ENCODE assay signal across 14 cellular contexts in genomic region chrX:150696264-150696789, GRCh38. TPM values are rescaled to one million over a fixed set of nuclear protein-coding genes. Genes with fewer than 3 reads are reported as not detected.
DNase-seq lines count a peak whose midpoint lies in the region; ATAC-seq lines count a peak whose summit lies in the region.
"Had no signal": no experiment of that assay in that cellular context is flagged by ENCODE, and none has a peak within 500 bp of the region (broad histone marks: within the 10 kb centered on the region; RNA-seq: fewer than 3 reads in every experiment).

No MANE protein-coding gene starts in this region.

- POLR2A ChIA-PET in activated CD4-positive, alpha-beta T cell treated with anti-CD3 and anti-CD28 coated beads, Interleukin-2, amount 10 ng/mL, durations not matched to agents 7 days and 5 days (lab: Charles Lee): interaction anchor here (0.6 kb wide), 1 partner anchor 701 kb away, joined by 6 read pairs; no protein-coding TSS in a partner anchor

- H3K27me3 Mint-ChIP-seq in activated CD4-positive, alpha-beta T cell treated with anti-CD3 and anti-CD28 coated beads, Interleukin-2, amount 10 ng/mL, durations not matched to agents 7 days and 5 days: no peaks in the 10 kb centered on the region
- no peaks in the 10 kb centered on the region for H3K27me3 Mint-ChIP-seq in activated naive CD8-positive, alpha-beta T cell treated with anti-CD3 and anti-CD28 coated beads for 36 hours

- peaks cover 31% of the 10 kb centered on the region for H3K36me3 Mint-ChIP-seq in activated CD4-positive, alpha-beta T cell treated with anti-CD3 and anti-CD28 coated beads, Interleukin-2, amount 10 ng/mL, durations not matched to agents 7 days and 5 days (ENCODE audit: low read depth)
- H3K36me3 Mint-ChIP-seq in activated naive CD8-positive, alpha-beta T cell treated with anti-CD3 and anti-CD28 coated beads for 36 hours: peaks cover 19% of the 10 kb centered on the region
- H3K36me3 Mint-ChIP-seq in stimulated activated effector memory CD8-positive, alpha-beta T cell treated with anti-CD3 and anti-CD28 coated beads, Interleukin-12 subunit alpha, Interleukin-12 subunit beta, amount 100 ng/mL, for 72 hours: peaks cover 44% of the 10 kb centered on the region

- H3K9me3 Mint-ChIP-seq in activated CD4-positive, alpha-beta T cell treated with anti-CD3 and anti-CD28 coated beads, Interleukin-2, amount 10 ng/mL, durations not matched to agents 7 days and 5 days: no peaks in the 10 kb centered on the region
- no peaks in the 10 kb centered on the region for H3K9me3 Mint-ChIP-seq in activated naive CD8-positive, alpha-beta T cell treated with anti-CD3 and anti-CD28 coated beads for 36 hours
- H3K9me3 Mint-ChIP-seq in stimulated activated effector memory CD8-positive, alpha-beta T cell treated with anti-CD3 and anti-CD28 coated beads, Interleukin-12 subunit alpha, Interleukin-12 subunit beta, amount 100 ng/mL, for 72 hours: no peaks in the 10 kb centered on the region

- peaks cover 49% of the 10 kb centered on the region for H3K4me1 Mint-ChIP-seq in activated CD4-positive, alpha-beta T cell treated with anti-CD3 and anti-CD28 coated beads, Interleukin-2, amount 10 ng/mL, durations not matched to agents 7 days and 5 days
- H3K4me1 Mint-ChIP-seq in activated naive CD8-positive, alpha-beta T cell treated with anti-CD3 and anti-CD28 coated beads for 36 hours: peaks cover 45% of the 10 kb centered on the region
- peaks cover 38% of the 10 kb centered on the region for H3K4me1 Mint-ChIP-seq in stimulated activated effector memory CD8-positive, alpha-beta T cell treated with anti-CD3 and anti-CD28 coated beads, Interleukin-12 subunit alpha, Interleukin-12 subunit beta, amount 100 ng/mL, for 72 hours

- no peak for ATAC-seq in stimulated activated effector memory CD8-positive, alpha-beta T cell treated with anti-CD3 and anti-CD28 coated beads, Interleukin-12 subunit alpha, Interleukin-12 subunit beta, amount 100 ng/mL, for 72 hours
- ATAC-seq in HG02623 (IDR thresholded peaks at IDR 0.05; ENCODE audit: unreplicated experiment): no peak
- ATAC-seq: A549 had no signal

- peak overlapping the region; percentile 94 for H3K4me3 Mint-ChIP-seq in activated CD4-positive, alpha-beta T cell treated with anti-CD3 and anti-CD28 coated beads, Interleukin-2, amount 10 ng/mL, durations not matched to agents 7 days and 5 days
- H3K4me3 Mint-ChIP-seq in activated naive CD8-positive, alpha-beta T cell treated with anti-CD3 and anti-CD28 coated beads for 36 hours: peak overlapping the region; percentile 75
- peak overlapping the region; percentile 71 for H3K4me3 Mint-ChIP-seq in stimulated activated effector memory CD8-positive, alpha-beta T cell treated with anti-CD3 and anti-CD28 coated beads, Interleukin-12 subunit alpha, Interleukin-12 subunit beta, amount 100 ng/mL, for 72 hours

- CTCF ChIA-PET in activated CD4-positive, alpha-beta T cell treated with anti-CD3 and anti-CD28 coated beads, Interleukin-2, amount 10 ng/mL, durations not matched to agents 7 days and 5 days (lab: Charles Lee): no interaction called here

- H3K27ac Mint-ChIP-seq in activated CD4-positive, alpha-beta T cell treated with anti-CD3 and anti-CD28 coated beads, Interleukin-2, amount 10 ng/mL, durations not matched to agents 7 days and 5 days: peak overlapping the region; percentile 83
- H3K27ac Mint-ChIP-seq in activated naive CD8-positive, alpha-beta T cell treated with anti-CD3 and anti-CD28 coated beads for 36 hours: peak overlapping the region; percentile 96
- H3K27ac Mint-ChIP-seq in stimulated activated effector memory CD8-positive, alpha-beta T cell treated with anti-CD3 and anti-CD28 coated beads, Interleukin-12 subunit alpha, Interleukin-12 subunit beta, amount 100 ng/mL, for 72 hours: peak overlapping the region; percentile 91

- DNase-seq in activated CD4-positive, alpha-beta T cell treated with anti-CD3 and anti-CD28 coated beads, Interleukin-2, amount 10 ng/mL, durations not matched to agents 7 days and 5 days: no peak
- no peak for DNase-seq in activated CD4-positive, alpha-beta T cell treated with anti-CD3 and anti-CD28 coated beads, Interleukin-2, amount 50 U/mL, for 48 hours
- peak; percentile 48 for DNase-seq in NAMALWA (ENCODE audit: low spot score)
- no peak for DNase-seq in activated naive CD8-positive, alpha-beta T cell treated with anti-CD3 and anti-CD28 coated beads for 36 hours
- DNase-seq in stimulated activated effector memory CD8-positive, alpha-beta T cell treated with anti-CD3 and anti-CD28 coated beads, Interleukin-12 subunit alpha, Interleukin-12 subunit beta, amount 100 ng/mL, for 72 hours (ENCODE audit: low spot score in 2 of 2): no peak
- no peak for DNase-seq in foreskin melanocyte
- DNase-seq in NCI-H1417 (lab: John Stamatoyannopoulos, UW): no peak
- DNase-seq: activated CD4-positive, alpha-beta T cell treated with anti-CD3 and anti-CD28 coated beads, Interleukin-2, amount 50 U/mL, for 4 hours; DMS79; NCI-H1105 treated with DMSO at 0.1 percent for 48 hours; NCI-H524; testis had no signal

RNA-seq across cellular contexts. Expression of gene MTMR1, which starts 3.1 kb away (rescaled TPM):
- 10 to 100 TPM; 47.1 to 51.1 TPM for total RNA-seq in activated CD4-positive, alpha-beta T cell treated with anti-CD3 and anti-CD28 coated beads, Interleukin-2, amount 10 ng/mL, durations not matched to agents 7 days and 5 days
- 10 to 100 TPM; 39.8 to 41.4 TPM for total RNA-seq in activated naive CD8-positive, alpha-beta T cell treated with anti-CD3 and anti-CD28 coated beads for 36 hours
